ENCODE assay signal across 8 cellular contexts in the genomic region with DNA sequence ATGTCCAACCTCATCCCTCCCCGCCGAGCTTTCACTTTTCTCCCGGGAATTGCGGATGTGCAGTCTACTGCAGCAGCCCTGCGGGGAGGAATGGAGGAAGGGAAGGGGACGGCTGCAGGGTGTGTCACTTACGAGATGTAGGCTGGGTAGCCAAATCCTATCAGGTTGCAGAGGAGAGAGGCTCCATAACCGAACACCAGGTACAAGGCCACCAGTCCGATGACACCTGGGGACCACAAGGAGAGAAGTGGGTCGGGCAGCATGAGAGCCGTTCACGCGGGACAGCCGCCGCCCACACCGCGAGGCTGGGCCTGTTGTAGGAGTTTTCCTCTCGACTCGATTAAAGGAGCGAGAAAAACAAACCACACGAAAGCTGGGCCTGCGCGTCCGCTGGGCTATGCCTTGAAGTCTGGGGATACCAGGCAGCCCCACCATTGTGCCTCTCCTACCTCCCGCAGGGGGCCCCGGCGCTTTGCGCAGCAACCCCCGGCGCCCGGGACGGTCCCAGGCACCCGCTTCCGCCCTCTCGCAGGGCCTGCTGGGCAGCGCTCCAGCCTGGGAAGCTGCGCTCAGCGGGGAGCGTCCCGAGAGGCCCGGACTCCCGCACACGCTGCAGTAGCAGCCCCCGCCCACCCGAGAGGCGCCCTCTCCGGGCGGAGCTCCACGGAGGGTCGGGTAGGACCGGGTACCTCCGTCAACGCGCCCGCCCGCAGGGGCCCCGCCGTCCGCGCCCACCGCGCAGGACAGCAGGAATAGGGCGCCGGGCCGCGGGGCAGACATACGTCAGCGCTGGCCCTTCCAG. TPM values are rescaled to one million over a fixed set of nuclear protein-coding genes. Genes with fewer than 3 reads are reported as not detected.
DNase-seq lines count a peak whose midpoint lies in the region; ATAC-seq lines count a peak whose summit lies in the region.

No MANE protein-coding gene starts in this region.

- peak; percentile 87 for ATAC-seq in left ventricle myocardium superior

- intact Hi-C loops in left ventricle myocardium superior (cut with micrococcal nuclease) = no loop called here
- intact Hi-C loops in posterior vena cava (cut with DNase I) = loop anchor here in 1 of 2 donors (10.0 kb wide), 1 partner anchor 46 kb away; no protein-coding TSS in a partner anchor

- DNase-seq in GDM1 (lab: John Stamatoyannopoulos, UW) (peak; percentile 48), H4 (ENCODE audit: low spot score) (peak; percentile 67), Kasumi-1 (lab: John Stamatoyannopoulos, UW) (peak; percentile 47 to 61), SW480 (ENCODE audit: low spot score) (peak; percentile 88), amygdala (lab: John Stamatoyannopoulos, UW) (peak in 46 of 56 donors; percentile 11 to 76 (median 50)), left ventricle myocardium superior (peak; percentile 88), posterior vena cava (ENCODE audit: low spot score) (peak; percentile 88), KG1 (lab: John Stamatoyannopoulos, UW) (no peak)

RNA-seq across cellular contexts. Expression of a gene that starts 0.8 kb away (rescaled TPM):
- total RNA-seq in H4 (2014; rRNA removed; shearing (Covaris generic)) = 19.1 and 35.6 TPM in 2 replicates
- total RNA-seq in left ventricle myocardium superior = 145 TPM
- total RNA-seq in posterior vena cava = 10 to 100 TPM; 63.8 to 76.3 TPM

RNA-seq across cellular contexts. Expression of a gene that starts 55.4 kb away (rescaled TPM):
- total RNA-seq in H4 (2014; rRNA removed; shearing (Covaris generic)) = 33.4 and 36.1 TPM in 2 replicates
- total RNA-seq in left ventricle myocardium superior = 18.8 TPM
- total RNA-seq in posterior vena cava = 10 to 100 TPM; 31.7 to 32.2 TPM
